In the genomic region with DNA sequence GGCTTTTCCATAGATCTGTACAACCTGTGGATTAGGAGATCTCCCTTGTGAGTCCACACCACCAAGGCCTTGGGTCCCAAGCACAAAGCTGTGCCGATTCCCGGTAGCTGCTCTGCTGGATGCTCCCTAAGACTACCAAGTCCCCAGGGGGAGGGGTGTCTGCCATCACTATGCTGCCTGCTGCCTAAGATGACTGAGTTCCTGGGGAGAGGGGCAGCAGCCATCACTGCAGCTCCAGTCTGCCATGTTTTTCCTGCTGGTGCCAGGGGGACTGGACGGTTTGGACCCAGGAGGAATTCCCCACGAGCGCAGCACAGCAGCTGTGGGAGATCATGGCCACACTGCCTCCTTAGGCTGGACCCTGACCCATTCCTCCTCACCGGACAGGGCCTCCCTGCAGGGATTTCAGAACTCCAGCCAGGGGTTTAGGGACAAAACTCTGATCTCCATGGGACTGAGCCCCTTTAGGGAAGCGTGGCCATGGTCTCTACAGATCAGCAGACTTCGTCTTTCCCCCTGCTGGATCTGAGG, we compare ENCODE assay signal across 24 cellular contexts.
"Had no signal": no experiment of that assay in that cellular context is flagged by ENCODE, and none has a peak within 500 bp of the region (broad histone marks: within the 10 kb centered on the region; RNA-seq: fewer than 3 reads in every experiment).

No MANE protein-coding gene starts in this region.

- H3K36me3 ChIP-seq: colonic mucosa, esophagus muscularis mucosa, esophagus squamous epithelium, gastrocnemius medialis, gastroesophageal sphincter, heart right ventricle had no signal

- ATAC-seq: effector memory CD8-positive, alpha-beta T cell; esophagus mucosa; foreskin keratinocyte; gastrocnemius medialis; gastroesophageal sphincter; heart right ventricle had no signal

- H3K4me1 ChIP-seq: colonic mucosa, esophagus muscularis mucosa, esophagus squamous epithelium, foreskin keratinocyte, gastrocnemius medialis, gastroesophageal sphincter, heart right ventricle had no signal

- H3K4me3 ChIP-seq: colonic mucosa, coronary artery, dorsolateral prefrontal cortex, esophagus muscularis mucosa, esophagus squamous epithelium, gastrocnemius medialis, gastroesophageal sphincter, heart right ventricle had no signal

- H3K27me3 Mint-ChIP-seq: dendritic cell treated with granulocyte-macrophage colony-stimulating factor and Interleukin-4, amounts not matched to agents 40 ng/mL and 50 ng/mL, for 4 days; effector memory CD8-positive, alpha-beta T cell had no signal

- H3K9me3 ChIP-seq: colonic mucosa, esophagus squamous epithelium, gastrocnemius medialis had no signal

- H3K27ac Mint-ChIP-seq: dendritic cell treated with granulocyte-macrophage colony-stimulating factor and Interleukin-4, amounts not matched to agents 40 ng/mL and 50 ng/mL, for 4 days; effector memory CD8-positive, alpha-beta T cell; endodermal cell had no signal

- H3K27me3 ChIP-seq: colonic mucosa, dorsolateral prefrontal cortex, esophagus muscularis mucosa, esophagus squamous epithelium, foreskin keratinocyte, gastrocnemius medialis, gastroesophageal sphincter, heart right ventricle had no signal

- H3K4me3 Mint-ChIP-seq: dendritic cell treated with granulocyte-macrophage colony-stimulating factor and Interleukin-4, amounts not matched to agents 40 ng/mL and 50 ng/mL, for 4 days; effector memory CD8-positive, alpha-beta T cell; endodermal cell had no signal

- H3K27ac ChIP-seq: colonic mucosa, coronary artery, dorsolateral prefrontal cortex, epithelial cell of prostate, esophagus muscularis mucosa, esophagus squamous epithelium, foreskin keratinocyte, gastrocnemius medialis, gastroesophageal sphincter, heart right ventricle had no signal

- DNase-seq: colonic mucosa; cortex of kidney; dermis blood vessel endothelial cell; dorsolateral prefrontal cortex; effector CD4-positive, alpha-beta T cell; effector CD8-positive, alpha-beta T cell; effector memory CD4-positive, alpha-beta T cell; effector memory CD8-positive, alpha-beta T cell; endodermal cell; erythroblast; esophagus squamous epithelium; foreskin fibroblast; foreskin keratinocyte; foreskin melanocyte; gastrocnemius medialis; glutamatergic neuron; head of caudate nucleus; heart right ventricle had no signal
